ENCODE assay signal across 20 cellular contexts in the genomic region with DNA sequence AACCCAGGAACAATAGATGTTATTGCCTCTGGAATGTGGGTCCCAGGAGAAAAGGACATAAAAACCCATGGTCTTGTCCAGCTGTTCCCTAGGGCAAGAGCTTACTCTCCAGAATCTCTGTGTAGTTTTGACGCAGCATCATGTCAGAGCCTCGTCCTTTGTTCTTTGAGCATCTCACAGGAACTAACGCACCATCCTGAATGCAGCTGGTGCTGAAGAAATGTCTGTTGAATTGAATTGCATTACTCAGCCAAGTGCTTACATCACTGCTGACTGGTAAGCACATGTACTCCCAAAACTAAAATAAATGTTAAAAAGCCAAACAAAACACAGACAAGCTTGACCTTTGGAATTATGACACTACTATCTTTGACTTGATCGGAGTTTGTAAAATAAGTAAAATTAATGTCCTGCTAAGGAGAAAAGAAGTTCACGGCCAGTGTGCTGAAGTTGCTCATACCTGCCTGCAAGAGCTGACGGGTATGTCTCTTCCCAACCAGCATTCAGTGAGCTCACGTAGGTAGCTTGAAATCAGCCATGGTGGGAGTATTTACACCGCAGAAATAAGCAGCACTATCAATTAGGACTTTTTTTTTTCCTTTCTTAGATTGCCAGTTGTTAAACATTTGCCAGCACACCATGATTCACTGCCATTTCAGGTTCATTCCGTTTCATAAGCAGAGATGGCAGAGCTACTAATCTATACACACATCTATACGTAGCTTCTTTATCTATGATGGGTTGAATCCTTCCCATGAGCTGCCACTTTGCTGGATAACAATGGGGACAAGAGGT.
A peak's percentile ranks its signal among the peaks of the same experiment; 100 is the strongest.
DNase-seq lines count a peak whose midpoint lies in the region; ATAC-seq and TF ChIP-seq lines count a peak whose summit lies in the region.
"Had no signal": no experiment of that assay in that cellular context is flagged by ENCODE, and none has a peak within 500 bp of the region (broad histone marks: within the 10 kb centered on the region; RNA-seq: fewer than 3 reads in every experiment).

No MANE protein-coding gene starts in this region.

- intact Hi-C loops in Calu3 (cut with micrococcal nuclease; ENCODE audit: unreplicated experiment) (loop anchor here (5.0 kb wide), 2 partner anchors 41 to 119 kb away; no protein-coding TSS in a partner anchor), esophagus muscularis mucosa (cut with DNase I) (no loop called here)

- 66% methylated on average over 10 of the region's 10 CpGs for WGBS in esophagus muscularis mucosa

- CTCF ChIA-PET in Calu3 (lab: Charles Lee): interaction anchor here (0.7 to 1.5 kb wide), 6 partner anchors 12 to 433 kb away, joined by 3 to 6 read pairs (median 3); no protein-coding TSS in a partner anchor

- peaks cover 0 to 13% (median 0%) of the 10 kb centered on the region in 4 donors for H3K27me3 ChIP-seq in esophagus muscularis mucosa
- H3K27me3 ChIP-seq: testis had no signal

- H3K4me3 Mint-ChIP-seq in Calu3 (ENCODE audit: low read depth, unreplicated experiment): peak overlapping the region; percentile 11
- H3K4me3 Mint-ChIP-seq in activated naive CD8-positive, alpha-beta T cell treated with anti-CD3 and anti-CD28 coated beads, Interleukin-2, amount 50 U/mL, for 24 hours: no peak overlapping the region
- H3K4me3 Mint-ChIP-seq: immature natural killer cell; T-helper 1 cell treated with Interleukin-12 subunit alpha and Interleukin-12 subunit beta and Interleukin-4 antibody, amounts not matched to agents 30 μg/mL and 1 μg/mL, for 36 hours had no signal

- no peak overlapping the region for H3K27ac ChIP-seq in esophagus muscularis mucosa (replicated peaks in 1 of 4)
- H3K27ac ChIP-seq: PC-9, testis had no signal

- peaks cover 53% of the 10 kb centered on the region for H3K4me1 Mint-ChIP-seq in Calu3 (ENCODE audit: low read depth, unreplicated experiment)
- no peaks in the 10 kb centered on the region for H3K4me1 Mint-ChIP-seq in activated naive CD8-positive, alpha-beta T cell treated with anti-CD3 and anti-CD28 coated beads, Interleukin-2, amount 50 U/mL, for 24 hours

- H3K36me3 Mint-ChIP-seq in Calu3 (ENCODE audit: insufficient read depth, unreplicated experiment): no peaks in the 10 kb centered on the region
- H3K36me3 Mint-ChIP-seq in activated naive CD8-positive, alpha-beta T cell treated with anti-CD3 and anti-CD28 coated beads, Interleukin-2, amount 50 U/mL, for 24 hours (ENCODE audit: low read depth): no peaks in the 10 kb centered on the region
- H3K36me3 Mint-ChIP-seq: immature natural killer cell had no signal

- DNase-seq in Calu3 (no peak), NCI-H460 (ENCODE audit: extremely low read depth, low read depth) (peak; percentile 45), esophagus muscularis mucosa (ENCODE audit: extremely low spot score) (peak; percentile 31), omental fat pad (ENCODE audit: low spot score) (no peak), RKO (ENCODE audit: low spot score) (no peak), NCI-H345 treated with DMSO at 0.1 percent for 48 hours (lab: John Stamatoyannopoulos, UW; ENCODE audit: unreplicated experiment) (no peak), NCI-H2029 treated with DMSO at 0.1 percent for 48 hours (lab: John Stamatoyannopoulos, UW) (no peak)
- no peak for DNase-seq in activated naive CD8-positive, alpha-beta T cell treated with anti-CD3 and anti-CD28 coated beads, Interleukin-2, amount 50 U/mL, for 24 hours
- DNase-seq: activated CD8-positive, alpha-beta memory T cell treated with anti-CD3 and anti-CD28 coated beads, Interleukin-2, amount 50 U/mL, for 48 hours; activated naive CD4-positive, alpha-beta T cell treated with anti-CD3 and anti-CD28 coated beads, Interleukin-2, amount 50 U/mL, for 16 hours; effector CD8-positive, alpha-beta T cell; immature natural killer cell; midbrain; NCI-H1930; NCI-H510A treated with DMSO at 0.1 percent for 48 hours; PC-9; stimulated activated CD4-positive, alpha-beta T cell treated with anti-CD3 and anti-CD28 coated beads, Interleukin-4, amount 100 ng/mL, for 24 hours; testis had no signal

- peak overlapping the region; percentile 64 for H3K27ac Mint-ChIP-seq in Calu3 (ENCODE audit: unreplicated experiment)
- H3K27ac Mint-ChIP-seq in activated naive CD8-positive, alpha-beta T cell treated with anti-CD3 and anti-CD28 coated beads, Interleukin-2, amount 50 U/mL, for 24 hours: no peak overlapping the region
- H3K27ac Mint-ChIP-seq: immature natural killer cell; T-helper 1 cell treated with Interleukin-12 subunit alpha and Interleukin-12 subunit beta and Interleukin-4 antibody, amounts not matched to agents 30 μg/mL and 1 μg/mL, for 36 hours had no signal

- peaks cover 3% of the 10 kb centered on the region for H3K9me3 Mint-ChIP-seq in Calu3 (ENCODE audit: low read depth, unreplicated experiment)
- peaks cover 5% of the 10 kb centered on the region for H3K9me3 Mint-ChIP-seq in activated naive CD8-positive, alpha-beta T cell treated with anti-CD3 and anti-CD28 coated beads, Interleukin-2, amount 50 U/mL, for 24 hours
- H3K9me3 Mint-ChIP-seq: T-helper 1 cell treated with Interleukin-12 subunit alpha and Interleukin-12 subunit beta and Interleukin-4 antibody, amounts not matched to agents 30 μg/mL and 1 μg/mL, for 36 hours had no signal

- no peak for TF ChIP-seq EP300 in esophagus muscularis mucosa (IDR thresholded peaks at IDR 0.05)

- TF ChIP-seq POLR2A in esophagus muscularis mucosa (IDR thresholded peaks at IDR 0.05; ENCODE audit: low read depth): no peak

- no peaks in the 10 kb centered on the region for H3K9me3 ChIP-seq in esophagus muscularis mucosa
- H3K9me3 ChIP-seq: testis had no signal

- no TSS peak for BruUV-seq in Calu3 (replicated peaks; lab: Mats Ljungman, UMichigan)

- H3K36me3 ChIP-seq in esophagus muscularis mucosa: no peaks in the 10 kb centered on the region

- H3K4me3 ChIP-seq in esophagus muscularis mucosa: no peak overlapping the region
- H3K4me3 ChIP-seq: PC-9, testis had no signal

- peaks cover 0 to 31% (median 21%) of the 10 kb centered on the region in 4 donors for H3K4me1 ChIP-seq in esophagus muscularis mucosa
- H3K4me1 ChIP-seq: testis had no signal

- TF ChIP-seq CTCF in Calu3 (IDR thresholded peaks at IDR 0.05; ENCODE audit: unreplicated experiment): no peak
- TF ChIP-seq CTCF in esophagus muscularis mucosa (IDR thresholded peaks at IDR 0.05): no peak
- TF ChIP-seq CTCF in omental fat pad (IDR thresholded peaks at IDR 0.05): no peak

- ATAC-seq in omental fat pad (ENCODE audit: low FRiP score): peak; percentile 45
- no peak for ATAC-seq in activated naive CD8-positive, alpha-beta T cell treated with anti-CD3 and anti-CD28 coated beads, Interleukin-2, amount 50 U/mL, for 24 hours
- ATAC-seq: activated CD4-positive, CD25-positive, alpha-beta regulatory T cell treated with anti-CD3 and anti-CD28 coated beads, Interleukin-2, amount 50 U/mL, for 24 hours had no signal

- no peaks in the 10 kb centered on the region for H3K27me3 Mint-ChIP-seq in Calu3 (ENCODE audit: unreplicated experiment)
- H3K27me3 Mint-ChIP-seq in activated naive CD8-positive, alpha-beta T cell treated with anti-CD3 and anti-CD28 coated beads, Interleukin-2, amount 50 U/mL, for 24 hours: peaks cover 23% of the 10 kb centered on the region

Comparison
In these comparisons a context has a peak if more than half of its experiments do, and no peak if none do; other contexts are left out.
1. DNase-seq: peak in NCI-H460 (single experiment) and esophagus muscularis mucosa (single experiment); none in Calu3 (single experiment), omental fat pad (single experiment), activated naive CD8-positive, alpha-beta T cell treated with anti-CD3 and anti-CD28 coated beads, Interleukin-2, amount 50 U/mL, for 24 hours (single experiment), RKO (single experiment), NCI-H345 treated with DMSO at 0.1 percent for 48 hours (single experiment) and NCI-H2029 treated with DMSO at 0.1 percent for 48 hours (single experiment).